ENCODE assay signal across 13 cellular contexts in genomic region chr6:57268294-57268640, GRCh38. TPM values are rescaled to one million over a fixed set of nuclear protein-coding genes. Genes with fewer than 3 reads are reported as not detected.
A peak's percentile ranks its signal among the peaks of the same experiment; 100 is the strongest.
DNase-seq lines count a peak whose midpoint lies in the region; ATAC-seq and TF ChIP-seq lines count a peak whose summit lies in the region.
"Had no signal": no experiment of that assay in that cellular context is flagged by ENCODE, and none has a peak within 500 bp of the region (broad histone marks: within the 10 kb centered on the region; RNA-seq: fewer than 3 reads in every experiment).

No MANE protein-coding gene starts in this region.

- no peaks in the 10 kb centered on the region for H3K9me3 ChIP-seq in OCI-LY3 (ENCODE audit: insufficient read depth, low read length)
- H3K9me3 ChIP-seq: thoracic aorta had no signal

- no peaks in the 10 kb centered on the region for H4K20me1 ChIP-seq in OCI-LY3 (ENCODE audit: insufficient read depth, low read length)

- H3K4me2 ChIP-seq in OCI-LY3 (ENCODE audit: low read length): no peak overlapping the region

- TF ChIP-seq CTCF in C4-2B (conservative IDR thresholded peaks at IDR 0.05) (peak; percentile 28), OCI-LY3 (IDR thresholded peaks at IDR 0.05; ENCODE audit: low read depth, low read length) (no peak)

- intact Hi-C loops in left colon (cut with DNase I, micrococcal nuclease): no loop called here

- no peaks in the 10 kb centered on the region for H3K79me2 ChIP-seq in OCI-LY3 (ENCODE audit: low read length)

- H2AFZ ChIP-seq in OCI-LY3 (ENCODE audit: low read depth, low read length): 0 out of 2 replicates have a peak overlapping the region, but pooled peaks have one; percentile 38

- H3K9ac ChIP-seq in OCI-LY3 (ENCODE audit: low read length): no peak overlapping the region
- H3K9ac ChIP-seq in rectal smooth muscle tissue (ENCODE audit: low read length): no peak overlapping the region

- H3K4me1 ChIP-seq in OCI-LY3 (ENCODE audit: low read length) (peaks cover 5% of the 10 kb centered on the region; the same call in 1 of the 2 replicates), rectal smooth muscle tissue (ENCODE audit: control insufficient read depth, insufficient read depth, low read length) (peaks cover 35% of the 10 kb centered on the region)

- ATAC-seq in HG02981 (IDR thresholded peaks at IDR 0.05; ENCODE audit: unreplicated experiment) (no peak), left colon (no peak), GM21360 (IDR thresholded peaks at IDR 0.05; ENCODE audit: unreplicated experiment) (no peak)

- H3K27ac ChIP-seq in C4-2B: no peak overlapping the region
- H3K27ac ChIP-seq in OCI-LY3 (ENCODE audit: low read length): no peak overlapping the region
- peak overlapping the region; percentile 77 for H3K27ac ChIP-seq in epithelial cell of prostate
- peak overlapping the region; percentile 61 for H3K27ac ChIP-seq in rectal smooth muscle tissue (ENCODE audit: low read depth, low read length)

- no peaks in the 10 kb centered on the region for H3K27me3 ChIP-seq in OCI-LY3 (ENCODE audit: low read depth, low read length)
- H3K27me3 ChIP-seq in rectal smooth muscle tissue (ENCODE audit: control insufficient read depth, insufficient read depth, low read length): no peaks in the 10 kb centered on the region
- H3K27me3 ChIP-seq: heart right ventricle had no signal

- H3K4me3 ChIP-seq in OCI-LY3 (ENCODE audit: low read length): no peak overlapping the region
- H3K4me3 ChIP-seq in rectal smooth muscle tissue (ENCODE audit: low read length): no peak overlapping the region
- H3K4me3 ChIP-seq: heart right ventricle had no signal

- DNase-seq in epithelial cell of prostate (ENCODE audit: low read depth, low spot score) (no peak), GM19240 (ENCODE audit: insufficient read length, low spot score) (no peak), left colon (no peak)
- DNase-seq: anterior cingulate cortex, NCI-H187 treated with DMSO at 0.1 percent for 48 hours, nucleus accumbens had no signal

- H3K36me3 ChIP-seq in OCI-LY3 (replicated peaks; ENCODE audit: low read depth, low read length) (no peaks in the 10 kb centered on the region), rectal smooth muscle tissue (ENCODE audit: control insufficient read depth, insufficient read depth, low read length) (no peaks in the 10 kb centered on the region)
- H3K36me3 ChIP-seq: heart right ventricle, thoracic aorta had no signal

RNA-seq across cellular contexts. Expression of gene RAB23, which starts 46.2 kb away (rescaled TPM):
- total RNA-seq in left colon: 10 to 100 TPM in 1 of 2 donors, 1 to 10 TPM in 1; 3.6 to 16.6 TPM

RNA-seq across cellular contexts. Expression of gene PRIM2, which starts 49.2 kb away (rescaled TPM):
- total RNA-seq in left colon: 10 to 100 TPM in 1 of 2 donors, 1 to 10 TPM in 1; 9.4 to 11.0 TPM

Comparison
In these comparisons a context has a peak if more than half of its experiments do, and no peak if none do; other contexts are left out.
1. H3K27ac ChIP-seq: peak in epithelial cell of prostate (single experiment) and rectal smooth muscle tissue (single experiment); none in C4-2B (single experiment) and OCI-LY3 (single experiment).